1 cellular context compared by ENCODE assay signal in the genomic region with DNA sequence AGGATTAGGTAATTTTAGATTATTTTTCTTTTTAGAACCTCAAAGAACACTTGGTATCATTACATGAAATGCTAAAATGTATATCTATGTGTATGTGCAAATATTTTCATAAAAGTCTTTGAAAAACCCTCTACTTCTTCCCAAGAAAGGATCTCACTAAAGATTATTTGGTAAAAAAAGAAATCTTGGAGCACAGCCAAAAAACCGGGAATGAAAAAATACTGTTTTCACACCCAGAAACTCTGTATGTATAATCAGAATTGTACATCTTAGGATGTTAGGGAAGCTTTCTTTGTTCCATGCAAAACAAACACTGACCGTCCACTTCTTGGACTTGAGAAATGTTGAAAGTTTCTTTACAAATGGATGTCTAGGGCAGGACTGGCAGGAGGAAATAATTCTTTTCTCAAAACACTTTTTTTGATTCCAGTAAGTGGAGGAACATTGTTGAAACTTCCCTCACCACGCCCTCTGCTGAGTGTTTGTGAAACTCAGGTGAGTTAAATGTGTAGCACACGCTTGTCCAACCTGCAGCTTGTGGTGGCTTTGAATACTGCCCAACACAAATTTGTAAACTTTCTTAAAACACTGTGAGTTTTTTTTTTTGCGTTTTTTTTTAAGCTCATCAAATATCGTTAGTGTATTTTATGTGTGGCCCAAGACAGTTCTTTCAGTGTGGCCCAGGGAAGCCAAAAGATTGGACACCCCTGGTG.
TF ChIP-seq lines count a peak whose summit lies in the region.

No MANE protein-coding gene starts in this region.

TF ChIP-seq in GM12878, 131 proteins besides CTCF, POLR2A, EP300 and RAD21 (continued from another document):
- TF ChIP-seq, protein P1, sequence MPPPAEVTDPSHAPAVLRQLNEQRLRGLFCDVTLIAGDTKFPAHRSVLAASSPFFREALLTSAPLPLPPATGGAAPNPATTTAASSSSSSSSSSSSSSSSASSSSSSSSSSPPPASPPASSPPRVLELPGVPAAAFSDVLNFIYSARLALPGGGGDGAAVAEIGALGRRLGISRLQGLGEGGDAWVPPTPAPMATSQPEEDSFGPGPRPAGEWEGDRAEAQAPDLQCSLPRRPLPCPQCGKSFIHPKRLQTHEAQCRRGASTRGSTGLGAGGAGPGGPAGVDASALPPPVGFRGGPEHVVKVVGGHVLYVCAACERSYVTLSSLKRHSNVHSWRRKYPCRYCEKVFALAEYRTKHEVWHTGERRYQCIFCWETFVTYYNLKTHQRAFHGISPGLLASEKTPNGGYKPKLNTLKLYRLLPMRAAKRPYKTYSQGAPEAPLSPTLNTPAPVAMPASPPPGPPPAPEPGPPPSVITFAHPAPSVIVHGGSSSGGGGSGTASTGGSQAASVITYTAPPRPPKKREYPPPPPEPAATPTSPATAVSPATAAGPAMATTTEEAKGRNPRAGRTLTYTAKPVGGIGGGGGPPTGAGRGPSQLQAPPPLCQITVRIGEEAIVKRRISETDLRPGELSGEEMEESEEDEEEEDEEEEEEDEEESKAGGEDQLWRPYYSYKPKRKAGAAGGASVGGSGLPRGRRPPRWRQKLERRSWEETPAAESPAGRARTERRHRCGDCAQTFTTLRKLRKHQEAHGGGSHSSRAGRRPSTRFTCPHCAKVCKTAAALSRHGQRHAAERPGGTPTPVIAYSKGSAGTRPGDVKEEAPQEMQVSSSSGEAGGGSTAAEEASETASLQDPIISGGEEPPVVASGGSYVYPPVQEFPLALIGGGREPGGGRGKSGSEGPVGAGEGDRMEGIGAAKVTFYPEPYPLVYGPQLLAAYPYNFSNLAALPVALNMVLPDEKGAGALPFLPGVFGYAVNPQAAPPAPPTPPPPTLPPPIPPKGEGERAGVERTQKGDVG (CRISPR knock-in tag; IDR thresholded peaks at IDR 0.05): no peak
- TF ChIP-seq CHD4 (IDR thresholded peaks at IDR 0.05): no peak
- TF ChIP-seq, protein P2, sequence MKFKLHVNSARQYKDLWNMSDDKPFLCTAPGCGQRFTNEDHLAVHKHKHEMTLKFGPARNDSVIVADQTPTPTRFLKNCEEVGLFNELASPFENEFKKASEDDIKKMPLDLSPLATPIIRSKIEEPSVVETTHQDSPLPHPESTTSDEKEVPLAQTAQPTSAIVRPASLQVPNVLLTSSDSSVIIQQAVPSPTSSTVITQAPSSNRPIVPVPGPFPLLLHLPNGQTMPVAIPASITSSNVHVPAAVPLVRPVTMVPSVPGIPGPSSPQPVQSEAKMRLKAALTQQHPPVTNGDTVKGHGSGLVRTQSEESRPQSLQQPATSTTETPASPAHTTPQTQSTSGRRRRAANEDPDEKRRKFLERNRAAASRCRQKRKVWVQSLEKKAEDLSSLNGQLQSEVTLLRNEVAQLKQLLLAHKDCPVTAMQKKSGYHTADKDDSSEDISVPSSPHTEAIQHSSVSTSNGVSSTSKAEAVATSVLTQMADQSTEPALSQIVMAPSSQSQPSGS (IDR thresholded peaks at IDR 0.05; ENCODE audit: low read length): no peak
- TF ChIP-seq CREM (IDR thresholded peaks at IDR 0.05; ENCODE audit: low read depth): no peak
- no peak for TF ChIP-seq GABPA (IDR thresholded peaks at IDR 0.05; ENCODE audit: low read depth)
- no peak for TF ChIP-seq POLR2AphosphoS5 (IDR thresholded peaks at IDR 0.05; ENCODE audit: low read length)
TF ChIP-seq in GM12878: peak in this region for 4.
